Comparison of ENCODE assay signal across 11 cellular contexts in genomic region chr12:50017653-50018052, GRCh38. TPM values are rescaled to one million over a fixed set of nuclear protein-coding genes. Genes with fewer than 3 reads are reported as not detected.
DNase-seq lines count a peak whose midpoint lies in the region; ATAC-seq, FAIRE-seq and TF ChIP-seq lines count a peak whose summit lies in the region.
"Had no signal": no experiment of that assay in that cellular context is flagged by ENCODE, and none has a peak within 500 bp of the region (broad histone marks: within the 10 kb centered on the region; RNA-seq: fewer than 3 reads in every experiment).

No MANE protein-coding gene starts in this region.

- H3K27ac Mint-ChIP-seq in MCF 10A (ENCODE audit: low read depth, unreplicated experiment): peak overlapping the region; percentile 73
- H3K27ac Mint-ChIP-seq in dendritic cell treated with granulocyte-macrophage colony-stimulating factor and Interleukin-4, amounts not matched to agents 40 ng/mL and 50 ng/mL, for 4 days: peak overlapping the region; percentile 65
- H3K27ac Mint-ChIP-seq: activated naive CD8-positive, alpha-beta T cell had no signal

- POLR2A ChIA-PET in MCF 10A (lab: Yijun Ruan, JAX): interaction anchor here (0.6 to 4.5 kb wide), 7 partner anchors 8 to 625 kb away, joined by 3 to 42 read pairs (median 6); partner anchors contain the start of genes BCDIN3D, COX14 and RACGAP1

- H3K27me3 ChIP-seq in breast epithelium (no peaks in the 10 kb centered on the region), lower lobe of right lung (ENCODE audit: low read depth) (no peaks in the 10 kb centered on the region), upper lobe of left lung (no peaks in the 10 kb centered on the region)
- H3K27me3 ChIP-seq: thyroid gland had no signal

- BruUV-seq in MCF 10A (replicated peaks; lab: Mats Ljungman, UMichigan): no TSS peak

- peak overlapping the region in 1 of 2 donors; percentile 43 for H3K27ac ChIP-seq in breast epithelium
- H3K27ac ChIP-seq in lower lobe of right lung: peak overlapping the region; percentile 61
- peak overlapping the region; percentile 60 to 81 (median 77) for H3K27ac ChIP-seq in upper lobe of left lung
- H3K27ac ChIP-seq: thyroid gland had no signal

- peak overlapping the region; percentile 43 for H3K4me3 Mint-ChIP-seq in MCF 10A (ENCODE audit: unreplicated experiment)
- H3K4me3 Mint-ChIP-seq in dendritic cell treated with granulocyte-macrophage colony-stimulating factor and Interleukin-4, amounts not matched to agents 40 ng/mL and 50 ng/mL, for 4 days: no peak overlapping the region
- H3K4me3 Mint-ChIP-seq: activated naive CD8-positive, alpha-beta T cell had no signal

- CTCF ChIA-PET in MCF 10A (lab: Yijun Ruan, JAX): interaction anchor here (0.5 to 1.6 kb wide), 4 partner anchors 9 to 212 kb away, joined by 3 to 16 read pairs (median 3); no protein-coding TSS in a partner anchor

- H3K36me3 Mint-ChIP-seq in MCF 10A (ENCODE audit: insufficient read depth, unreplicated experiment): peaks cover 23% of the 10 kb centered on the region
- peaks cover 24% of the 10 kb centered on the region for H3K36me3 Mint-ChIP-seq in dendritic cell treated with granulocyte-macrophage colony-stimulating factor and Interleukin-4, amounts not matched to agents 40 ng/mL and 50 ng/mL, for 4 days (ENCODE audit: low read depth)

- no peak for TF ChIP-seq POLR2A in breast epithelium (IDR thresholded peaks at IDR 0.05)
- no peak for TF ChIP-seq POLR2A in upper lobe of left lung (IDR thresholded peaks at IDR 0.05)

- TF ChIP-seq CTCF in MCF 10A (IDR thresholded peaks at IDR 0.05; ENCODE audit: unreplicated experiment) (no peak), breast epithelium (IDR thresholded peaks at IDR 0.05) (no peak), lower lobe of right lung (IDR thresholded peaks at IDR 0.05) (no peak), upper lobe of left lung (IDR thresholded peaks at IDR 0.05) (no peak)

- FAIRE-seq in urothelium cell line (lab: Jason Lieb, UNC): no peak

- no peak overlapping the region for H3K4me3 ChIP-seq in breast epithelium
- no peak overlapping the region for H3K4me3 ChIP-seq in lower lobe of right lung
- H3K4me3 ChIP-seq in upper lobe of left lung: no peak overlapping the region
- H3K4me3 ChIP-seq: thyroid gland had no signal

- ATAC-seq in lower lobe of right lung (peak; percentile 69 to 80), upper lobe of left lung (ENCODE audit: low FRiP score in 2 of 2) (peak; percentile 59 to 61), HG03432 (IDR thresholded peaks at IDR 0.05; ENCODE audit: unreplicated experiment) (no peak)

- H3K36me3 ChIP-seq in breast epithelium: no peaks in the 10 kb centered on the region
- H3K36me3 ChIP-seq in lower lobe of right lung: no peaks in the 10 kb centered on the region
- peaks cover 0 to 2% (median 0%) of the 10 kb centered on the region in 4 donors for H3K36me3 ChIP-seq in upper lobe of left lung
- H3K36me3 ChIP-seq: thyroid gland had no signal

- peak in 1 of 4 donors; percentile 22 for TF ChIP-seq EP300 in upper lobe of left lung (IDR thresholded peaks at IDR 0.05)

- intact Hi-C loops in MCF 10A (cut with micrococcal nuclease) (no loop called here), breast epithelium (cut with DNase I; ENCODE audit: low total_unique reads) (no loop called here), lower lobe of right lung (cut with DNase I) (no loop called here)
- intact Hi-C loops in dendritic cell treated with granulocyte-macrophage colony-stimulating factor and Interleukin-4, amounts not matched to agents 40 ng/mL and 50 ng/mL, for 4 days (cut with micrococcal nuclease): no loop called here

- no peaks in the 10 kb centered on the region for H3K9me3 Mint-ChIP-seq in MCF 10A (ENCODE audit: unreplicated experiment)
- no peaks in the 10 kb centered on the region for H3K9me3 Mint-ChIP-seq in dendritic cell treated with granulocyte-macrophage colony-stimulating factor and Interleukin-4, amounts not matched to agents 40 ng/mL and 50 ng/mL, for 4 days

- H3K9me3 ChIP-seq in breast epithelium (no peaks in the 10 kb centered on the region), lower lobe of right lung (no peaks in the 10 kb centered on the region), upper lobe of left lung (no peaks in the 10 kb centered on the region)
- H3K9me3 ChIP-seq: thyroid gland had no signal

- WGBS in upper lobe of left lung, 2 donors: 46 to 51% methylated on average over 6 of the region's 6 CpGs

- peak; percentile 49 for DNase-seq in MCF 10A (ENCODE audit: unreplicated experiment)
- no peak for DNase-seq in breast epithelium (ENCODE audit: low spot score in 2 of 2)
- peak; percentile 59 for DNase-seq in lower lobe of right lung
- peak in 1 of 2 donors; percentile 48 for DNase-seq in upper lobe of left lung
- no peak for DNase-seq in activated CD4-positive, alpha-beta T cell treated with anti-CD3 and anti-CD28 coated beads, Interleukin-2, amount 50 U/mL, for 1 hour
- no peak for DNase-seq in urothelium cell line (ENCODE audit: low spot score)
- DNase-seq: OCI-M1 had no signal

- no peaks in the 10 kb centered on the region for H3K4me1 ChIP-seq in breast epithelium
- H3K4me1 ChIP-seq in lower lobe of right lung: peaks cover 9% of the 10 kb centered on the region
- H3K4me1 ChIP-seq in upper lobe of left lung: peaks cover 7 to 30% (median 12%) of the 10 kb centered on the region in 4 donors

- no peaks in the 10 kb centered on the region for H3K27me3 Mint-ChIP-seq in MCF 10A (ENCODE audit: insufficient read depth, unreplicated experiment)
- no peaks in the 10 kb centered on the region for H3K27me3 Mint-ChIP-seq in dendritic cell treated with granulocyte-macrophage colony-stimulating factor and Interleukin-4, amounts not matched to agents 40 ng/mL and 50 ng/mL, for 4 days
- H3K27me3 Mint-ChIP-seq: activated naive CD8-positive, alpha-beta T cell had no signal

- peaks cover 55% of the 10 kb centered on the region for H3K4me1 Mint-ChIP-seq in MCF 10A (ENCODE audit: insufficient read depth, unreplicated experiment)
- peaks cover 14% of the 10 kb centered on the region for H3K4me1 Mint-ChIP-seq in dendritic cell treated with granulocyte-macrophage colony-stimulating factor and Interleukin-4, amounts not matched to agents 40 ng/mL and 50 ng/mL, for 4 days (ENCODE audit: low read depth)

RNA-seq across cellular contexts. Expression of gene RACGAP1, which starts 7.6 kb away (rescaled TPM):
- total RNA-seq in MCF 10A (2022) (58.5 and 67.9 TPM in 2 replicates), breast epithelium (10 to 100 TPM in 2 of 3 donors, 1 to 10 TPM in 1; 7.5 to 33.9 (median 11.1) TPM), lower lobe of right lung (13.7 TPM), upper lobe of left lung (10 to 100 TPM; 10.3 to 22.4 (median 18.4) TPM)

RNA-seq across cellular contexts. Expression of gene ASIC1, which starts 39.7 kb away (rescaled TPM):
- total RNA-seq in MCF 10A (2022): 1.3 and 1.7 TPM in 2 replicates
- total RNA-seq in breast epithelium: under 1 TPM; 0.80 to 0.98 (median 0.88) TPM
- total RNA-seq in lower lobe of right lung: 1.6 TPM
- 1 to 10 TPM in 2 of 6 donors, under 1 TPM in 2, not detected in 2; 0.15 to 2.7 (median 1.1) TPM for total RNA-seq in upper lobe of left lung

RNA-seq across cellular contexts. Expression of gene AQP6, which starts 44.9 kb away (rescaled TPM):
- total RNA-seq in MCF 10A (2022) (not detected in 2 replicates), breast epithelium (under 1 TPM in 1 of 3 donors, not detected in 2; 0.16 TPM), lower lobe of right lung (0.09 TPM), upper lobe of left lung (under 1 TPM in 4 of 6 donors, not detected in 2; 0.06 to 0.39 (median 0.24) TPM)
- total RNA-seq: thyroid gland had no signal

RNA-seq across cellular contexts. Expression of gene AQP5, which starts 56.0 kb away (rescaled TPM):
- total RNA-seq in MCF 10A (2022): not detected in 2 replicates
- total RNA-seq in breast epithelium: 1 to 10 TPM in 2 of 3 donors, not detected in 1; 3.1 to 4.6 TPM
- total RNA-seq in lower lobe of right lung: 6.4 TPM
- 10 to 100 TPM in 5 of 6 donors, 1 to 10 TPM in 1; 7.3 to 36.6 (median 18.1) TPM for total RNA-seq in upper lobe of left lung

Comparison
In these comparisons a context has a peak if more than half of its experiments do, and no peak if none do; other contexts are left out.
1. DNase-seq: peak in MCF 10A (single experiment) and lower lobe of right lung (single experiment); none in breast epithelium (0 of 2), activated CD4-positive, alpha-beta T cell treated with anti-CD3 and anti-CD28 coated beads, Interleukin-2, amount 50 U/mL, for 1 hour (single experiment) and urothelium cell line (single experiment).